In genomic region chr5:168291281-168291960, GRCh38 we compare ENCODE assay signal across 8 cellular contexts.
DNase-seq lines count a peak whose midpoint lies in the region; ATAC-seq lines count a peak whose summit lies in the region.

Gene WWC1, plus strand, starts transcription at chr5:168291645. Its CDS starts 508 bp downstream, at chr5:168292153.

- H3K27ac ChIP-seq in mucosa of rectum (ENCODE audit: low read depth in 2 of 2, low read length in 2 of 2) (peak within 1 kb of the TSS; percentile 52 to 60), substantia nigra (ENCODE audit: low read depth, low read length, poor library complexity, severe bottlenecking) (no peak within 1 kb of the TSS)

- H3K4me3 ChIP-seq in endocrine pancreas (ENCODE audit: control insufficient read depth, insufficient read depth, low read length), result no peak within 1 kb of the TSS
- H3K4me3 ChIP-seq in mucosa of rectum (ENCODE audit: low read length in 2 of 2), result peak within 1 kb of the TSS; percentile 58 to 64

- no peaks in the 10 kb centered on the region for H3K36me3 ChIP-seq in endocrine pancreas (ENCODE audit: control insufficient read depth, insufficient read depth, low read length)
- no peaks in the 10 kb centered on the region for H3K36me3 ChIP-seq in mucosa of rectum (ENCODE audit: control insufficient read depth in 2 of 2, insufficient read depth in 2 of 2, low read length in 2 of 2)

- H3K9ac ChIP-seq in endocrine pancreas (ENCODE audit: control insufficient read depth, insufficient read depth, low read length) (peak within 1 kb of the TSS; percentile 38), mucosa of rectum (ENCODE audit: low read depth in 1 of 2, low read length in 2 of 2) (peak within 1 kb of the TSS; percentile 59 to 60)

- H3K27me3 ChIP-seq in endocrine pancreas (ENCODE audit: control insufficient read depth, insufficient read depth, low read length) (no peaks in the 10 kb centered on the region), mucosa of rectum (ENCODE audit: control insufficient read depth in 2 of 2, insufficient read depth in 2 of 2, low read length in 2 of 2) (peaks cover 0 to 9% of the 10 kb centered on the region in 2 donors)

- peaks cover 7% of the 10 kb centered on the region for H3K4me1 ChIP-seq in endocrine pancreas (ENCODE audit: control insufficient read depth, insufficient read depth, low read length)
- H3K4me1 ChIP-seq in mucosa of rectum (ENCODE audit: control insufficient read depth in 2 of 2, insufficient read depth in 2 of 2, low read length in 2 of 2), result peaks cover 6 to 13% of the 10 kb centered on the region in 2 donors

- H3K9me3 ChIP-seq in endocrine pancreas (ENCODE audit: control insufficient read depth, low read length) (no peaks in the 10 kb centered on the region), mucosa of rectum (ENCODE audit: control insufficient read depth in 2 of 2, low read length in 2 of 2) (no peaks in the 10 kb centered on the region)

- ATAC-seq in GM18870 (IDR thresholded peaks at IDR 0.05; ENCODE audit: unreplicated experiment) (peak; percentile 45), HG03064 (IDR thresholded peaks at IDR 0.05; ENCODE audit: low read depth, unreplicated experiment) (peak; percentile 83)

- DNase-seq in AG08395 (ENCODE audit: low spot score), result peak; percentile 62
- peak; percentile 74 for DNase-seq in NCI-H2227 (lab: John Stamatoyannopoulos, UW; ENCODE audit: unreplicated experiment)
- peak; percentile 7 to 10 for DNase-seq in activated CD4-positive, alpha-beta T cell treated with anti-CD3 and anti-CD28 coated beads, Interleukin-2, amount 50 U/mL, for 24 hours (ENCODE audit: low read depth in 1 of 2, low spot score in 1 of 2)
- DNase-seq in substantia nigra (lab: John Stamatoyannopoulos, UW), result peak in 26 of 49 donors; percentile 7 to 57 (median 33)

Comparison
In these comparisons a context has a peak if more than half of its experiments do, and no peak if none do; other contexts are left out.
1. DNase-seq: peak in every context shown above with its lines; median percentile 74 in NCI-H2227; 62 in AG08395; 33 in substantia nigra; 8 in activated CD4-positive, alpha-beta T cell treated with anti-CD3 and anti-CD28 coated beads, Interleukin-2, amount 50 U/mL, for 24 hours.